Comparison of ENCODE assay signal across 16 cellular contexts in the genomic region with DNA sequence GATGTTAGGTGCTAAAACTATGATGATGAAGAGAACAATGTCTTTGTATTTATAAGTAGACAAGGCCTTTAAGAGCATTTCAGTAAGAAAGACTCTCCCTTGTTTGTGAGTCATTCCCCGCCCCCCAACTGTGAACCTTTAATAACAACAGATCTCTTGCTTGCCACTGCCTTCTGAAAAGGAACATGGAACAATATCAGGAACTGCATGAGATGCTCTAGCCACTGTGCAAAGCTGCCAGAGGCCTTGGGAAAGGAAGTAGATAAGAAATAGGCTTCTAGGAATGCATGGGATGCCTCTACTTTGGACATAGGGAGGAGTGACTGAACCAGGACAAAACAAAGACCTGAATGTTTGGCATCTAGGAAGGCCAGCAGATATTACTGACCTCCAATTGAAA.
DNase-seq lines count a peak whose midpoint lies in the region; ATAC-seq and TF ChIP-seq lines count a peak whose summit lies in the region.
"Had no signal": no experiment of that assay in that cellular context is flagged by ENCODE, and none has a peak within 500 bp of the region (broad histone marks: within the 10 kb centered on the region; RNA-seq: fewer than 3 reads in every experiment).

No MANE protein-coding gene starts in this region.

- H3K27ac ChIP-seq in HUES48 (ENCODE audit: low read depth, low read length) (peak overlapping the region; percentile 67), left ventricle myocardium inferior (replicated peaks) (peak overlapping the region; percentile 78)
- H3K27ac ChIP-seq: suprapubic skin had no signal

- H3K36me3 ChIP-seq in HUES48 (ENCODE audit: control insufficient read depth, insufficient read depth, low read length), result no peaks in the 10 kb centered on the region
- no peaks in the 10 kb centered on the region for H3K36me3 ChIP-seq in left ventricle myocardium inferior
- H3K36me3 ChIP-seq: suprapubic skin had no signal

- TF ChIP-seq CTCF in choroid plexus epithelial cell (conservative IDR thresholded peaks at IDR 0.05; ENCODE audit: low read depth, low read length) (no peak), left ventricle myocardium inferior (IDR thresholded peaks at IDR 0.05; ENCODE audit: borderline replicate concordance) (no peak)

- intact Hi-C loops in left ventricle myocardium inferior (cut with micrococcal nuclease), result no loop called here

- H3K9ac ChIP-seq in HUES48 (ENCODE audit: low read depth, low read length), result no peak overlapping the region

- DNase-seq in choroid plexus epithelial cell (ENCODE audit: low read depth) (peak; percentile 52), left ventricle myocardium inferior (no peak), renal cortical epithelial cell (ENCODE audit: low read depth) (peak; percentile 27), T-helper 2 cell (no peak)
- DNase-seq in stimulated activated CD4-positive, alpha-beta T cell treated with anti-CD3 and anti-CD28 coated beads, Interleukin-15, amount 100 ng/mL, for 24 hours, result no peak
- DNase-seq in stimulated activated naive CD8-positive, alpha-beta T cell treated with anti-CD3 and anti-CD28 coated beads, Interleukin-15, Interleukin-2, amounts not matched to agents 100 U/mL and 50 U/mL, for 24 hours, result no peak
- DNase-seq: activated CD4-positive, alpha-beta T cell treated with anti-CD3 and anti-CD28 coated beads for 4 hours; activated T-cell treated with anti-CD3 and anti-CD28 coated beads, Interleukin-2, amount 50 U/mL, for 4 hours; mucosa of descending colon; NCI-H2029 treated with DMSO at 0.1 percent for 48 hours; stimulated activated CD4-positive, alpha-beta T cell treated with anti-CD3 and anti-CD28 coated beads, Interleukin-2, amount 100 ng/mL, for 48 hours had no signal

- H3K9me3 ChIP-seq in HUES48 (ENCODE audit: control insufficient read depth, insufficient read depth, low read length) (no peaks in the 10 kb centered on the region), left ventricle myocardium inferior (replicated peaks) (no peaks in the 10 kb centered on the region)
- H3K9me3 ChIP-seq: mucosa of descending colon, suprapubic skin had no signal

- H3K27me3 ChIP-seq in HUES48 (ENCODE audit: control insufficient read depth, insufficient read depth, low read length), result no peaks in the 10 kb centered on the region
- no peaks in the 10 kb centered on the region for H3K27me3 ChIP-seq in left ventricle myocardium inferior (ENCODE audit: low read depth)
- H3K27me3 ChIP-seq: suprapubic skin had no signal

- H3K4me1 ChIP-seq in HUES48 (ENCODE audit: control insufficient read depth, insufficient read depth, low read length) (peaks cover 21% of the 10 kb centered on the region), left ventricle myocardium inferior (peaks cover 19% of the 10 kb centered on the region)

- H3K4me3 ChIP-seq in HUES48 (ENCODE audit: low read depth, low read length) (no peak overlapping the region), choroid plexus epithelial cell (ENCODE audit: low read depth, low read length) (no peak overlapping the region), left ventricle myocardium inferior (no peak overlapping the region)
- H3K4me3 ChIP-seq: mucosa of descending colon, skin epidermis, suprapubic skin had no signal

- no peak for ATAC-seq in stimulated activated naive CD8-positive, alpha-beta T cell treated with anti-CD3 and anti-CD28 coated beads, Interleukin-15, Interleukin-2, amounts not matched to agents 100 U/mL and 50 U/mL, for 24 hours
- ATAC-seq: activated T-cell treated with anti-CD3 and anti-CD28 coated beads, Interleukin-2, amount 50 U/mL, for 4 hours; mucosa of descending colon; SK-N-SH treated with all-trans-retinoic acid at 6 μM for 48 hours; stimulated activated effector memory CD8-positive, alpha-beta T cell treated with anti-CD3 and anti-CD28 coated beads, Interleukin-12 subunit alpha, Interleukin-12 subunit beta, amount 100 ng/mL, for 72 hours had no signal

Comparison
In these comparisons a context has a peak if more than half of its experiments do, and no peak if none do; other contexts are left out.
1. DNase-seq: peak in choroid plexus epithelial cell (single experiment) and renal cortical epithelial cell (single experiment); none in left ventricle myocardium inferior (single experiment), stimulated activated CD4-positive, alpha-beta T cell treated with anti-CD3 and anti-CD28 coated beads, Interleukin-15, amount 100 ng/mL, for 24 hours (single experiment), T-helper 2 cell (0 of 5) and stimulated activated naive CD8-positive, alpha-beta T cell treated with anti-CD3 and anti-CD28 coated beads, Interleukin-15, Interleukin-2, amounts not matched to agents 100 U/mL and 50 U/mL, for 24 hours (single experiment).